Comparison of ENCODE assay signal across 9 cellular contexts in the genomic region with DNA sequence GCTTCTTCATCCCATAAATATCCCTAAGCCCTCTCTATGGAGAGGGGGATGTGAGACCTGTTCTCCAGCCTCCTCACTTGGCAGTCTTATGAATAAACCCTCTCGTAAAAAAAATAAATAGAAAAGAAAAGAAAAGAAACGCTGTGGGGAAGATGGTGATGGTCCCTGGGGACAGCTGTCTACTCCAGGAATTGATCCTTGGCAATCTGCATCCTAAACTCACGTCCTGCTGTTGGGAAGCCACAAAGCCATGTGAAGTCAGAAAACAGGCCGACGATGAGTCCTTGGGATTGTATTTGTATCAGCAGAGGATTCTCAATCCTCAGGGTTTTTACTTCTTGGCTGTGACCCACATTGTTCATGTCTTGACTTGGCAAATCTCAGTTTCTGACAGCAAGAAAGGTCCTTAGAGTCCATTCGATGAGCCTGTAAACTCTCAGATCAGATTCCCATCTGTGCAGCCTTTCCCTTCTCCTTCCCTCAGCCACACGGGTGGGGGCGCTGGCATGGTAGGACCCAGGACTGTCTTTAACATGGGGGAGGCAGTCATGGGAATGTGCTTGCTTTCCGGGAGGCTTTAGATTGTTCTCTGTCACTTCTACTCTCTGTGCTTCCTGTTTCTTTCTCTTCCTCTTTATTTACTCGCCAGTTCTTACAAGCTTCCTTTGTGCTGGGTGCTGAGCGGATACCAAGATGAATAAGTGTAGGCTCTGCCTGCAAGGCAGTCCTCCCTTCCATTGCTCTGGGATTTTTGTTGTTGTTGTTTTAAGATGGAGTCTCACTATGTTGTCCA. TPM values are rescaled to one million over a fixed set of nuclear protein-coding genes. Genes with fewer than 3 reads are reported as not detected.
DNase-seq lines count a peak whose midpoint lies in the region; ATAC-seq, FAIRE-seq and TF ChIP-seq lines count a peak whose summit lies in the region.
"Had no signal": no experiment of that assay in that cellular context is flagged by ENCODE, and none has a peak within 500 bp of the region (broad histone marks: within the 10 kb centered on the region; RNA-seq: fewer than 3 reads in every experiment).

No MANE protein-coding gene starts in this region.

- no peaks in the 10 kb centered on the region for H4K20me1 ChIP-seq in mammary epithelial cell (ENCODE audit: insufficient read depth, low read length)

- WGBS in A549 (ENCODE audit: missing lambda C conversion rate) = 78% methylated on average over 11 of the region's 11 CpGs
- 15% methylated on average over 10 of the region's 11 CpGs for WGBS in mammary epithelial cell (ENCODE audit: low coverage, missing lambda C conversion rate)
- WGBS in right lobe of liver (ENCODE audit: insufficient coverage, low coverage, low lambda C conversion rate, missing lambda C conversion rate) = 65% methylated on average over 8 of the region's 11 CpGs

- H3K79me2 ChIP-seq in mammary epithelial cell (ENCODE audit: insufficient read depth, low read length) = no peaks in the 10 kb centered on the region

- ATAC-seq in A549 (no peak), naive B cell (ENCODE audit: low read depth in 2 of 2) (peak; percentile 53 to 59), GM19035 (IDR thresholded peaks at IDR 0.05; ENCODE audit: unreplicated experiment) (no peak), right lobe of liver (no peak), GM18907 (IDR thresholded peaks at IDR 0.05; ENCODE audit: unreplicated experiment) (no peak)

- dilution Hi-C loops in mammary epithelial cell (cut with HindIII; ENCODE audit: low sequenced_read_pairs) = loop anchor here (5.0 kb wide), 1 partner anchor 67 kb away; no protein-coding TSS in a partner anchor

- no peak overlapping the region for H3K9ac ChIP-seq in mammary epithelial cell (ENCODE audit: insufficient read depth, low read length)

- POLR2A ChIA-PET in A549 (lab: Yijun Ruan, JAX) = interaction anchor here (4.2 kb wide), 1 partner anchor 25 kb away, joined by 34 read pairs; the partner anchor contains the start of gene TCP11L1

- H3K4me1 ChIP-seq in A549 = peaks cover 60% of the 10 kb centered on the region
- H3K4me1 ChIP-seq in mammary epithelial cell (ENCODE audit: insufficient read depth, low read length) = peaks cover 55% of the 10 kb centered on the region
- peaks cover 0 to 25% (median 9%) of the 10 kb centered on the region in 4 donors for H3K4me1 ChIP-seq in right lobe of liver

- CTCF ChIA-PET in A549 (lab: Yijun Ruan, JAX) = interaction anchor here (0.5 to 7.8 kb wide), 17 partner anchors 7 to 985 kb away, joined by 3 to 88 read pairs (median 11); partner anchors contain the start of genes DEPDC7 and TCP11L1
- CTCF ChIA-PET in mammary epithelial cell (lab: Charles Lee; ENCODE audit: low non-redundant PET) = no interaction called here

- FAIRE-seq in A549 (lab: Jason Lieb, UNC) = no peak
- FAIRE-seq: endothelial cell of umbilical vein had no signal

- H3K27me3 Mint-ChIP-seq in naive B cell = no peaks in the 10 kb centered on the region

- H3K4me2 ChIP-seq in A549 (no peak overlapping the region), mammary epithelial cell (ENCODE audit: insufficient read depth, low read depth, low read length) (peak overlapping the region; percentile 62)

- H3K4me3 Mint-ChIP-seq in naive B cell = peak overlapping the region in 5 of 8 donors; percentile 32 to 69 (median 51)

- BruUV-seq in mammary epithelial cell (replicated peaks; lab: Mats Ljungman, UMichigan) = no TSS peak

- intact Hi-C loops in mammary epithelial cell (cut with micrococcal nuclease) = loop anchor here (2.0 to 5.0 kb wide), 3 partner anchors 53 to 179 kb away; no protein-coding TSS in a partner anchor
- intact Hi-C loops in right lobe of liver (cut with DNase I) = loop anchor here in 1 of 2 donors (10.0 kb wide), 1 partner anchor 99 kb away; no protein-coding TSS in a partner anchor

- TF ChIP-seq RAD21 in A549 (conservative IDR thresholded peaks at IDR 0.05 in 1 of 2, IDR thresholded peaks at IDR 0.05 in 1 of 2) = no peak

- peaks cover 14% of the 10 kb centered on the region for H3K36me3 ChIP-seq in mammary epithelial cell (ENCODE audit: insufficient read depth, low read length)
- peaks cover 0 to 12% (median 6%) of the 10 kb centered on the region in 4 donors for H3K36me3 ChIP-seq in right lobe of liver

- in situ Hi-C loops in mammary epithelial cell (cut with MboI; ENCODE audit: low sequenced_read_pairs in 2 of 2) = loop anchor here in 1 of 2 donors (5.0 to 25.0 kb wide), 2 partner anchors 102 to 252 kb away; no protein-coding TSS in a partner anchor

- H2AFZ ChIP-seq in mammary epithelial cell (ENCODE audit: low read depth, low read length) = peak overlapping the region; percentile 46

- no peak overlapping the region for H3K4me3 ChIP-seq in A549
- H3K4me3 ChIP-seq in mammary epithelial cell (replicated peaks in 1 of 3; ENCODE audit: insufficient read depth in 1 of 3, low read depth in 2 of 3, low read length in 3 of 3) = no peak overlapping the region
- no peak overlapping the region for H3K4me3 ChIP-seq in right lobe of liver

- no peaks in the 10 kb centered on the region for H3K9me3 Mint-ChIP-seq in naive B cell

- no peak for TF ChIP-seq EP300 in A549 (IDR thresholded peaks at IDR 0.05)

- H3K36me3 Mint-ChIP-seq in naive B cell = peaks cover 4 to 15% of the 10 kb centered on the region in 2 donors

- DNase-seq in A549 (ENCODE audit: low read depth in 1 of 2, low spot score in 1 of 2) = no peak
- DNase-seq in Kasumi-1 (lab: John Stamatoyannopoulos, UW) = peak; percentile 61 to 68
- peak; percentile 44 for DNase-seq in mammary epithelial cell
- no peak for DNase-seq in naive B cell
- DNase-seq in SK-N-DZ (ENCODE audit: low spot score) = no peak
- no peak for DNase-seq in right lobe of liver

- no peak for TF ChIP-seq POLR2A in A549 (IDR thresholded peaks at IDR 0.05; ENCODE audit: low read length)
- no peak for TF ChIP-seq POLR2A in right lobe of liver (IDR thresholded peaks at IDR 0.05)

- no peaks in the 10 kb centered on the region for H3K9me3 ChIP-seq in A549
- no peaks in the 10 kb centered on the region for H3K9me3 ChIP-seq in mammary epithelial cell (replicated peaks; ENCODE audit: insufficient read depth, low read length)
- H3K9me3 ChIP-seq in right lobe of liver = no peaks in the 10 kb centered on the region

- H3K27me3 ChIP-seq in mammary epithelial cell (ENCODE audit: insufficient read depth, low read length) (no peaks in the 10 kb centered on the region), right lobe of liver (no peaks in the 10 kb centered on the region)

- peak overlapping the region; percentile 67 to 97 (median 88) for H3K27ac Mint-ChIP-seq in naive B cell

- H3K4me1 Mint-ChIP-seq in naive B cell = peaks cover 17 to 25% (median 24%) of the 10 kb centered on the region in 3 donors

- TF ChIP-seq CTCF in A549 (IDR thresholded peaks at IDR 0.05) = no peak
- no peak for TF ChIP-seq CTCF in mammary epithelial cell (conservative IDR thresholded peaks at IDR 0.05 in 1 of 2, IDR thresholded peaks at IDR 0.05 in 1 of 2; ENCODE audit: extremely low read depth in 1 of 2, insufficient read depth in 1 of 2, low read depth in 1 of 2, low read length in 2 of 2)
- no peak for TF ChIP-seq CTCF in right lobe of liver (IDR thresholded peaks at IDR 0.05)

- peak overlapping the region; percentile 85 to 88 for H3K27ac ChIP-seq in A549
- peak overlapping the region; percentile 64 for H3K27ac ChIP-seq in mammary epithelial cell (ENCODE audit: insufficient read depth, low read depth, low read length)
- H3K27ac ChIP-seq in right lobe of liver = no peak overlapping the region

TF ChIP-seq in A549, 52 proteins besides CTCF, POLR2A, EP300 and RAD21 (continues in another document):
- no peak for TF ChIP-seq ZNF302 (CRISPR knock-in tag; IDR thresholded peaks at IDR 0.05)
- TF ChIP-seq ZFP36 (IDR thresholded peaks at IDR 0.05; ENCODE audit: borderline replicate concordance, partially characterized antibody) = no peak
- TF ChIP-seq EHMT2 (IDR thresholded peaks at IDR 0.05; ENCODE audit: low read depth) = no peak
- TF ChIP-seq CEBPB (IDR thresholded peaks at IDR 0.05) = no peak
- TF ChIP-seq HOXB5 (CRISPR knock-in tag; IDR thresholded peaks at IDR 0.05) = no peak
- TF ChIP-seq HOXA7 (CRISPR knock-in tag; IDR thresholded peaks at IDR 0.05) = no peak
- TF ChIP-seq, protein P1, sequence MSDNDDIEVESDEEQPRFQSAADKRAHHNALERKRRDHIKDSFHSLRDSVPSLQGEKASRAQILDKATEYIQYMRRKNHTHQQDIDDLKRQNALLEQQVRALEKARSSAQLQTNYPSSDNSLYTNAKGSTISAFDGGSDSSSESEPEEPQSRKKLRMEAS (IDR thresholded peaks at IDR 0.05) = no peak
- TF ChIP-seq HOXB13 (CRISPR knock-in tag; IDR thresholded peaks at IDR 0.05; ENCODE audit: low read depth) = no peak

RNA-seq across cellular contexts. Expression of gene TCP11L1, which starts 24.9 kb away (rescaled TPM):
- polyA plus RNA-seq in A549 (2011; rRNA removed) (42.1 and 43.0 TPM in 2 replicates), A549 (2017; fragmentation: RNase III; extraction: RNeasy Plus Mini Kit Qiagen cat#74134 plus additional on column Dnase treatment) (23.7 to 30.3 TPM (median 27.7 TPM) in 3 replicates), mammary epithelial cell (19.2 TPM), naive B cell (ENCODE audit: low read depth in 6 of 6) (10 to 100 TPM in 1 of 6 donors, 1 to 10 TPM in 5; 4.7 to 10.1 (median 8.5) TPM)
- 12.8 and 14.8 TPM in 2 replicates for polyA plus RNA-seq in A549 (2012; cell fraction: cytosol; rRNA removed)
- 15.1 and 19.2 TPM in 2 replicates for polyA plus RNA-seq in A549 (2012; cell fraction: nucleus; rRNA removed)
- polyA minus RNA-seq in A549 (2011; rRNA and poly(A)+ RNA removed) = 105 and 118 TPM in 2 replicates
- total RNA-seq in mammary epithelial cell (10 to 100 TPM; 32.0 to 51.2 TPM), right lobe of liver (10 to 100 TPM in 2 of 6 experiments, 1 to 10 TPM in 4; 3.3 to 13.6 (median 6.6) TPM)
- polyA minus RNA-seq in mammary epithelial cell = 36.2 TPM
- 14.0 and 20.5 TPM in 2 replicates for polyA plus RNA-seq in SK-N-DZ (2014; cell fraction: cytosol; rRNA removed)
- polyA plus RNA-seq in SK-N-DZ (2014; cell fraction: nucleus; rRNA removed) = 13.1 and 14.9 TPM in 2 replicates

RNA-seq across cellular contexts. Expression of gene DEPDC7, which starts 48.6 kb away (rescaled TPM):
- 15.2 and 16.6 TPM in 2 replicates for polyA plus RNA-seq in A549 (2011; rRNA removed)
- 4.5 and 4.7 TPM in 2 replicates for polyA plus RNA-seq in A549 (2012; cell fraction: cytosol; rRNA removed)
- 4.2 and 4.8 TPM in 2 replicates for polyA plus RNA-seq in A549 (2012; cell fraction: nucleus; rRNA removed)
- polyA plus RNA-seq in A549 (2017; fragmentation: RNase III; extraction: RNeasy Plus Mini Kit Qiagen cat#74134 plus additional on column Dnase treatment) = 15.1 to 15.3 TPM (median 15.2 TPM) in 3 replicates
- polyA minus RNA-seq in A549 (2011; rRNA and poly(A)+ RNA removed) = 3.1 and 3.5 TPM in 2 replicates
- total RNA-seq in mammary epithelial cell = 1 to 10 TPM; 5.2 to 6.8 TPM
- 5.7 TPM for polyA plus RNA-seq in mammary epithelial cell
- polyA minus RNA-seq in mammary epithelial cell = 1.7 TPM
- polyA plus RNA-seq in naive B cell (ENCODE audit: low read depth in 6 of 6) = under 1 TPM in 1 of 6 donors, not detected in 5; 0.27 TPM
- polyA plus RNA-seq in SK-N-DZ (2014; cell fraction: cytosol; rRNA removed) = 6.1 and 8.6 TPM in 2 replicates
- 21.0 and 30.8 TPM in 2 replicates for polyA plus RNA-seq in SK-N-DZ (2014; cell fraction: nucleus; rRNA removed)
- total RNA-seq in right lobe of liver = 10 to 100 TPM; 18.4 to 39.3 (median 30.8) TPM
- total RNA-seq: endothelial cell of umbilical vein had no signal

Comparison
In these comparisons a context has a peak if more than half of its experiments do, and no peak if none do; other contexts are left out.
1. ATAC-seq: peak in naive B cell (2 of 2); none in A549 (0 of 2), GM19035 (single experiment), right lobe of liver (0 of 4) and GM18907 (single experiment).
2. DNase-seq: peak in Kasumi-1 (2 of 2) and mammary epithelial cell (single experiment); none in A549 (0 of 2), naive B cell (single experiment), SK-N-DZ (single experiment) and right lobe of liver (0 of 3).
3. H3K27ac ChIP-seq: peak in A549 (2 of 2) and mammary epithelial cell (single experiment); none in right lobe of liver (0 of 3).